In the genomic region with DNA sequence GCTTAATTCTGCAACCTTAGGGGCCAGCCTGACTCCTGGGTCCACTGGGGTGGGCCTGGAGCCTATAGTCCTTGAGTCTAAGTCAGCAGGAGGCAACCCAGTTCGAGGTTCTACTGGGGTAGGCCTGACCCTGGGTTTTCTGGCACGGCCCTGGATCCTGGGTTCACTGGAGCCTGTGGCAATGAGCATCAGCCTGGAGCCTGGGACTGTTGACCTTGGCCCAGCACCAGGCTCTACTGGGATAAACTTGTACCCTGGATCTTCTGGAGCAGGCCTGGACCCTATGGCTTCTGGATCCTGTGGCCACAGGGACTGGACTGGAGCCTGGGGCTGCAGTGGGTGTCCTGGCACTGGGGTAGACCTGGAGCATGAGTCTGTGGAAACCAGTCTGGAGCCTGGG, we compare ENCODE assay signal across 18 cellular contexts.
DNase-seq lines count a peak whose midpoint lies in the region; ATAC-seq and TF ChIP-seq lines count a peak whose summit lies in the region.
"Had no signal": no experiment of that assay in that cellular context is flagged by ENCODE, and none has a peak within 500 bp of the region (broad histone marks: within the 10 kb centered on the region; RNA-seq: fewer than 3 reads in every experiment).

No MANE protein-coding gene starts in this region.

- H3K9ac ChIP-seq in IMR-90 (ENCODE audit: low read depth, low read length) (no peak overlapping the region), mesenchymal stem cell (ENCODE audit: low read length) (no peak overlapping the region)
- H3K9ac ChIP-seq: BLaER1 had no signal

- H3K27me3 ChIP-seq in left ventricle myocardium inferior (ENCODE audit: low read depth) (no peaks in the 10 kb centered on the region), IMR-90 (ENCODE audit: control insufficient read depth, insufficient read depth, low read length) (no peaks in the 10 kb centered on the region), mesenchymal stem cell (ENCODE audit: control insufficient read depth in 1 of 2, insufficient read depth in 1 of 2, low read length in 2 of 2) (no peaks in the 10 kb centered on the region), tibial artery (no peaks in the 10 kb centered on the region)
- H3K27me3 ChIP-seq: BLaER1 had no signal

- peak overlapping the region; percentile 81 for H3K14ac ChIP-seq in IMR-90 (replicated peaks; ENCODE audit: low read depth, low read length)
- H3K14ac ChIP-seq in mesenchymal stem cell (ENCODE audit: low read length in 2 of 2), result no peak overlapping the region

- H2BK120ac ChIP-seq in IMR-90 (ENCODE audit: low read depth, low read length), result no peak overlapping the region; the same call in 1 of the 2 replicates
- no peak overlapping the region for H2BK120ac ChIP-seq in mesenchymal stem cell (ENCODE audit: low read depth, low read length)

- H3K4me1 Mint-ChIP-seq in stimulated activated effector memory CD8-positive, alpha-beta T cell treated with anti-CD3 and anti-CD28 coated beads, Interleukin-12 subunit alpha, Interleukin-12 subunit beta, amount 100 ng/mL, for 72 hours, result no peaks in the 10 kb centered on the region
- H3K4me1 Mint-ChIP-seq: CD14-positive monocyte; CD4-positive, alpha-beta memory T cell; H9 had no signal

- H3K4me3 Mint-ChIP-seq in stimulated activated effector memory CD8-positive, alpha-beta T cell treated with anti-CD3 and anti-CD28 coated beads, Interleukin-12 subunit alpha, Interleukin-12 subunit beta, amount 100 ng/mL, for 72 hours, result no peak overlapping the region
- H3K4me3 Mint-ChIP-seq: CD14-positive monocyte; CD4-positive, alpha-beta memory T cell; H9 had no signal

- H3K9me3 Mint-ChIP-seq in stimulated activated effector memory CD8-positive, alpha-beta T cell treated with anti-CD3 and anti-CD28 coated beads, Interleukin-12 subunit alpha, Interleukin-12 subunit beta, amount 100 ng/mL, for 72 hours, result peaks cover 7% of the 10 kb centered on the region

- CTCF ChIA-PET in IMR-90 (lab: Yijun Ruan, JAX), result no interaction called here

- no peak overlapping the region for H3K27ac Mint-ChIP-seq in stimulated activated effector memory CD8-positive, alpha-beta T cell treated with anti-CD3 and anti-CD28 coated beads, Interleukin-12 subunit alpha, Interleukin-12 subunit beta, amount 100 ng/mL, for 72 hours
- H3K27ac Mint-ChIP-seq: CD14-positive monocyte; CD4-positive, alpha-beta memory T cell; H9 had no signal

- H3K56ac ChIP-seq in IMR-90 (ENCODE audit: extremely low read depth, insufficient read depth, low read length), result no peak overlapping the region

- H3K9me3 ChIP-seq in left ventricle myocardium inferior (replicated peaks) (no peaks in the 10 kb centered on the region), IMR-90 (ENCODE audit: control insufficient read depth, insufficient read depth, low read length) (no peaks in the 10 kb centered on the region), mesenchymal stem cell (ENCODE audit: control insufficient read depth, low read length) (peaks cover 8% of the 10 kb centered on the region), tibial artery (no peaks in the 10 kb centered on the region)
- H3K9me3 ChIP-seq: A549, BLaER1 had no signal

- H3K4me2 ChIP-seq in IMR-90 (ENCODE audit: low read depth, low read length) (no peak overlapping the region), mesenchymal stem cell (ENCODE audit: low read length, poor library complexity, severe bottlenecking) (no peak overlapping the region)
- H3K4me2 ChIP-seq: A549, BLaER1 had no signal

- H3K9me1 ChIP-seq in IMR-90 (ENCODE audit: insufficient read depth, low read length), result no peaks in the 10 kb centered on the region

- no peak overlapping the region for H2BK12ac ChIP-seq in mesenchymal stem cell (ENCODE audit: low read length in 2 of 2)

- no peak overlapping the region for H2BK5ac ChIP-seq in IMR-90 (ENCODE audit: low read depth, low read length, poor library complexity, severe bottlenecking)
- no peak overlapping the region for H2BK5ac ChIP-seq in mesenchymal stem cell (ENCODE audit: low read depth, low read length, poor library complexity, severe bottlenecking)

- H3K4ac ChIP-seq in IMR-90 (ENCODE audit: low read depth, low read length), result peak overlapping the region; percentile 73; the same call in 1 of the 2 replicates
- H3K4ac ChIP-seq in mesenchymal stem cell (ENCODE audit: low read depth in 1 of 2, low read length in 2 of 2), result no peak overlapping the region

- BruUV-seq in IMR-90 (replicated peaks; lab: Mats Ljungman, UMichigan), result no TSS peak

- H2AFZ ChIP-seq in IMR-90 (replicated peaks; ENCODE audit: low read length, poor library complexity), result peak overlapping the region; percentile 26
- no peak overlapping the region for H2AFZ ChIP-seq in mesenchymal stem cell (ENCODE audit: low read depth, low read length)

- no peak for TF ChIP-seq POLR2A in IMR-90 (IDR thresholded peaks at IDR 0.05; ENCODE audit: low read depth, low read length)

- H2AK9ac ChIP-seq in IMR-90 (replicated peaks; ENCODE audit: low read depth, low read length, poor library complexity), result peak overlapping the region; percentile 62

- no peaks in the 10 kb centered on the region for H4K20me1 ChIP-seq in IMR-90 (ENCODE audit: insufficient read depth, low read length)
- H4K20me1 ChIP-seq: BLaER1 had no signal

- POLR2A ChIA-PET in IMR-90 (lab: Charles Lee; ENCODE audit: unreplicated experiment), result no interaction called here

- no peaks in the 10 kb centered on the region for H3K36me3 Mint-ChIP-seq in stimulated activated effector memory CD8-positive, alpha-beta T cell treated with anti-CD3 and anti-CD28 coated beads, Interleukin-12 subunit alpha, Interleukin-12 subunit beta, amount 100 ng/mL, for 72 hours
- H3K36me3 Mint-ChIP-seq: CD14-positive monocyte; CD4-positive, alpha-beta memory T cell had no signal

- no peaks in the 10 kb centered on the region for H3K36me3 ChIP-seq in left ventricle myocardium inferior
- H3K36me3 ChIP-seq in IMR-90 (ENCODE audit: control insufficient read depth, insufficient read depth, low read length), result no peaks in the 10 kb centered on the region
- no peaks in the 10 kb centered on the region for H3K36me3 ChIP-seq in mesenchymal stem cell (ENCODE audit: control insufficient read depth in 1 of 2, insufficient read depth in 2 of 2, low read depth in 1 of 2, low read length in 2 of 2)
- H3K36me3 ChIP-seq in tibial artery, result no peaks in the 10 kb centered on the region
- H3K36me3 ChIP-seq: BLaER1 had no signal

- H4K91ac ChIP-seq in IMR-90 (ENCODE audit: insufficient read depth, low read depth, low read length) (0 out of 2 replicates have a peak overlapping the region, but pooled peaks have one; percentile 62), mesenchymal stem cell (ENCODE audit: low read length) (peak overlapping the region; percentile 25)

- 82% methylated on average over 2 of the region's 2 CpGs; no CpG with 5 or more reads in 1 of the 2 experiments for WGBS in IMR-90 (ENCODE audit: extremely low coverage in 2 of 2, insufficient read length in 1 of 2), 2 experiments
- 71% methylated on average over 2 of the region's 2 CpGs for WGBS in mesenchymal stem cell

- H3K4me3 ChIP-seq in left ventricle myocardium inferior (no peak overlapping the region), IMR-90 (ENCODE audit: insufficient read depth, low read depth, low read length) (no peak overlapping the region), mesenchymal stem cell (ENCODE audit: insufficient read depth in 1 of 2, low read depth in 1 of 2, low read length in 2 of 2) (no peak overlapping the region), tibial artery (no peak overlapping the region)
- H3K4me3 ChIP-seq: A549, BLaER1 had no signal

- dilution Hi-C loops in IMR-90 (cut with HindIII; ENCODE audit: low sequenced_read_pairs, unreplicated experiment), result no loop called here

- H3K4me1 ChIP-seq in left ventricle myocardium inferior, result peaks cover 23% of the 10 kb centered on the region
- H3K4me1 ChIP-seq in IMR-90 (ENCODE audit: control insufficient read depth, insufficient read depth, low read length), result 0 out of 2 replicates have a peak, but pooled peaks cover 2% of the 10 kb centered on the region
- no peaks in the 10 kb centered on the region for H3K4me1 ChIP-seq in mesenchymal stem cell (ENCODE audit: control insufficient read depth, insufficient read depth, low read depth, low read length)
- peaks cover 0 to 32% (median 3%) of the 10 kb centered on the region in 4 donors for H3K4me1 ChIP-seq in tibial artery
- H3K4me1 ChIP-seq: A549, BLaER1 had no signal

- H2BK20ac ChIP-seq in IMR-90 (ENCODE audit: low read depth, low read length), result no peak overlapping the region

- no peaks in the 10 kb centered on the region for H3K79me1 ChIP-seq in IMR-90 (ENCODE audit: low read depth in 1 of 2, low read length in 2 of 2)
- H3K79me1 ChIP-seq in mesenchymal stem cell (replicated peaks; ENCODE audit: low read length, poor library complexity, severe bottlenecking), result no peaks in the 10 kb centered on the region

- no peak for TF ChIP-seq CTCF in left ventricle myocardium inferior (IDR thresholded peaks at IDR 0.05; ENCODE audit: borderline replicate concordance)
- TF ChIP-seq CTCF in IMR-90 (conservative IDR thresholded peaks at IDR 0.05; ENCODE audit: low read depth, low read length), result no peak
- TF ChIP-seq CTCF in tibial artery (IDR thresholded peaks at IDR 0.05), result no peak

- no peak for TF ChIP-seq RAD21 in IMR-90 (IDR thresholded peaks at IDR 0.05; ENCODE audit: low read length)

- H4K8ac ChIP-seq in IMR-90 (ENCODE audit: low read depth in 2 of 2, low read length in 2 of 2) (no peak overlapping the region), mesenchymal stem cell (ENCODE audit: low read length) (no peak overlapping the region)

- H3K23ac ChIP-seq in IMR-90 (ENCODE audit: low read depth, low read length), result no peak overlapping the region
- no peak overlapping the region for H3K23ac ChIP-seq in mesenchymal stem cell (ENCODE audit: low read length in 2 of 2)

- intact Hi-C loops in Right ventricle myocardium superior (cut with DNase I), result no loop called here
- intact Hi-C loops in left ventricle myocardium inferior (cut with micrococcal nuclease), result no loop called here
- intact Hi-C loops in IMR-90 (cut with micrococcal nuclease), result no loop called here
- intact Hi-C loops in tibial artery (cut with DNase I; ENCODE audit: low total_unique reads), result no loop called here

- H4K5ac ChIP-seq in IMR-90 (ENCODE audit: low read depth, low read length), result no peak overlapping the region

- ATAC-seq in Right ventricle myocardium superior (ENCODE audit: poor library complexity) (peak; percentile 16), IMR-90 (ENCODE audit: low read depth) (no peak), GM21381 (IDR thresholded peaks at IDR 0.05; ENCODE audit: unreplicated experiment) (no peak), GM18520 (IDR thresholded peaks at IDR 0.05; ENCODE audit: unreplicated experiment) (no peak)
- peak; percentile 8 for ATAC-seq in stimulated activated effector memory CD8-positive, alpha-beta T cell treated with anti-CD3 and anti-CD28 coated beads, Interleukin-12 subunit alpha, Interleukin-12 subunit beta, amount 100 ng/mL, for 72 hours
- ATAC-seq: A549 had no signal

- H3K27ac ChIP-seq in left ventricle myocardium inferior (replicated peaks) (no peak overlapping the region), IMR-90 (ENCODE audit: insufficient read depth, low read length) (no peak overlapping the region), mesenchymal stem cell (ENCODE audit: low read length, poor library complexity, severe bottlenecking) (no peak overlapping the region), tibial artery (no peak overlapping the region)
- H3K27ac ChIP-seq: 22Rv1, A549, BLaER1 had no signal

- in situ Hi-C loops in IMR-90 (cut with MboI; ENCODE audit: low sequenced_read_pairs), result no loop called here

- no peak overlapping the region for H3K18ac ChIP-seq in IMR-90 (ENCODE audit: low read depth, low read length)
- no peak overlapping the region for H3K18ac ChIP-seq in mesenchymal stem cell (ENCODE audit: low read depth in 1 of 2, low read length in 2 of 2)

- H2BK15ac ChIP-seq in IMR-90 (ENCODE audit: low read depth, low read length) (no peak overlapping the region; the same call in 2 of the 3 replicates), mesenchymal stem cell (ENCODE audit: low read depth, poor library complexity, severe bottlenecking) (no peak overlapping the region)

- DNase-seq in Right ventricle myocardium superior (no peak), left ventricle myocardium inferior (no peak), IMR-90 (no peak), mesenchymal stem cell (no peak), tibial artery (no peak)
- DNase-seq in stimulated activated effector memory CD8-positive, alpha-beta T cell treated with anti-CD3 and anti-CD28 coated beads, Interleukin-12 subunit alpha, Interleukin-12 subunit beta, amount 100 ng/mL, for 72 hours (ENCODE audit: low spot score in 2 of 2), result no peak
- DNase-seq: AML-193; CD4-positive, alpha-beta memory T cell; DMS153; DMS79; GDM1; H9 had no signal

- H2AK5ac ChIP-seq in IMR-90 (ENCODE audit: low read depth, low read length) (no peak overlapping the region), mesenchymal stem cell (ENCODE audit: low read length, severe bottlenecking) (no peak overlapping the region)

Comparison
In these comparisons a context has a peak if more than half of its experiments do, and no peak if none do; other contexts are left out.
1. ATAC-seq: peak in Right ventricle myocardium superior (single experiment) and stimulated activated effector memory CD8-positive, alpha-beta T cell treated with anti-CD3 and anti-CD28 coated beads, Interleukin-12 subunit alpha, Interleukin-12 subunit beta, amount 100 ng/mL, for 72 hours (single experiment); none in IMR-90 (single experiment), GM21381 (single experiment) and GM18520 (single experiment).